Comparison of ENCODE assay signal across 8 cellular contexts in the genomic region with DNA sequence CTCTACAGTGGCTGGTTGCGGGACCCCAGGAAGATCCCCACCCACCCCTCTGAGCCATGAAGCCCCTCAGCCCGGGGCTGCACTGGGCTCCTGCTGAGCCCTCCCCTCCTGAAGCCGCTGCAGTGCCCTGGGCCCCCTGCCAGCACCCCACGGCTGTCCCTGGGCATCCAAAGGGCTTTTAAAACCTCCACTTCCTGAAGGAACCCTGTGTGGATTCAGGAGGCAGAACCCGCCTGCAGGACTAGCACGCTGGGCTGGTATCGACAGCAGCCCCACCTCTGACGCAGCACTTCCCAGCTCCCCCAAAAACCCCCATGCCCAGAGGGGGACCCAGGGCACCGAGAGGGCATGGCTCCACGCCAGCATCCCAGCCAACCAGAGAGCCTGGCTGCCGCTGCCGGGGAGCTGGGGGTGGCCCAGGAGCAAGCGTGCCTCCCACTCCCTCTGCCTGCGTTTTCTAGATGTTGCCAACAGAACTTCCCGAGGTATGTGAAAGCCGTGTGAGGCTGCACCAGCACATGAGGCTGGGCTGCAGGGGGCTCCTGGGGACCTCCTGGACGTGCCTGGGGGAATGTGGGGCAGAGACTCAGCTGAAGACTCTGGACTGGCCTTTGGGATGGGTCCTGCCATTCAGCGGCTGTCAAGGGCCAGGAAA. TPM values are rescaled to one million over a fixed set of nuclear protein-coding genes. Genes with fewer than 3 reads are reported as not detected.
DNase-seq lines count a peak whose midpoint lies in the region; TF ChIP-seq lines count a peak whose summit lies in the region.
"Had no signal": no experiment of that assay in that cellular context is flagged by ENCODE, and none has a peak within 500 bp of the region (broad histone marks: within the 10 kb centered on the region; RNA-seq: fewer than 3 reads in every experiment).

No MANE protein-coding gene starts in this region.

- no peak overlapping the region for H2BK120ac ChIP-seq in mesenchymal stem cell (ENCODE audit: low read depth, low read length)

- no peak overlapping the region for H3K18ac ChIP-seq in mesenchymal stem cell (ENCODE audit: low read depth in 1 of 2, low read length in 2 of 2)

- no peaks in the 10 kb centered on the region for H3K9me3 ChIP-seq in breast epithelium
- no peaks in the 10 kb centered on the region for H3K9me3 ChIP-seq in subcutaneous abdominal adipose tissue (ENCODE audit: control insufficient read depth in 5 of 5, low read length in 5 of 5)
- no peaks in the 10 kb centered on the region for H3K9me3 ChIP-seq in mesenchymal stem cell (ENCODE audit: control insufficient read depth, low read length)

- H3K14ac ChIP-seq in mesenchymal stem cell (ENCODE audit: low read length in 2 of 2) = no peak overlapping the region

- no peak for TF ChIP-seq POLR2A in breast epithelium (IDR thresholded peaks at IDR 0.05)

- no peak overlapping the region for H2AFZ ChIP-seq in mesenchymal stem cell (ENCODE audit: low read depth, low read length)

- H3K4ac ChIP-seq in mesenchymal stem cell (ENCODE audit: low read depth in 1 of 2, low read length in 2 of 2) = no peak overlapping the region

- no peak overlapping the region for H2AK5ac ChIP-seq in mesenchymal stem cell (ENCODE audit: low read length, severe bottlenecking)

- H3K27ac ChIP-seq in RWPE1 = peak overlapping the region; percentile 91
- H3K27ac ChIP-seq in breast epithelium = peak overlapping the region; percentile 85 to 96
- H3K27ac ChIP-seq in layer of hippocampus (ENCODE audit: low read depth, low read length) = peak overlapping the region; percentile 85
- H3K27ac ChIP-seq in subcutaneous abdominal adipose tissue (ENCODE audit: low read depth, low read length) = peak overlapping the region; percentile 70
- H3K27ac ChIP-seq in mesenchymal stem cell (ENCODE audit: low read length, poor library complexity, severe bottlenecking) = no peak overlapping the region

- no peak overlapping the region for H2BK12ac ChIP-seq in mesenchymal stem cell (ENCODE audit: low read length in 2 of 2)

- intact Hi-C loops in breast epithelium (cut with DNase I; ENCODE audit: low total_unique reads) = loop anchor here (10.0 kb wide), 1 partner anchor 159 kb away; the partner anchor contains the start of genes CFAP99 and ZFYVE28

- H3K9ac ChIP-seq in subcutaneous abdominal adipose tissue (ENCODE audit: low read length in 5 of 5) (peak overlapping the region in 2 of 5 donors; percentile 55 to 64), mesenchymal stem cell (ENCODE audit: low read length) (no peak overlapping the region)

- TF ChIP-seq CTCF in RWPE1 (conservative IDR thresholded peaks at IDR 0.05; ENCODE audit: low read depth) = no peak
- no peak for TF ChIP-seq CTCF in breast epithelium (IDR thresholded peaks at IDR 0.05)

- CTCF ChIA-PET in RWPE1 (lab: Yijun Ruan, JAX) = interaction anchor here (0.6 kb wide), 1 partner anchor 355 kb away, joined by 3 read pairs; no protein-coding TSS in a partner anchor

- H3K79me1 ChIP-seq in mesenchymal stem cell (replicated peaks; ENCODE audit: low read length, poor library complexity, severe bottlenecking) = peaks cover 53% of the 10 kb centered on the region

- no peak overlapping the region for H3K23ac ChIP-seq in mesenchymal stem cell (ENCODE audit: low read length in 2 of 2)

- H3K4me1 ChIP-seq in breast epithelium (peaks cover 29 to 32% of the 10 kb centered on the region in 2 donors), subcutaneous abdominal adipose tissue (ENCODE audit: control insufficient read depth in 5 of 5, insufficient read depth in 5 of 5, low read length in 5 of 5) (peaks cover 11 to 72% (median 61%) of the 10 kb centered on the region in 5 donors), mesenchymal stem cell (ENCODE audit: control insufficient read depth, insufficient read depth, low read depth, low read length) (peaks cover 46% of the 10 kb centered on the region)

- no peak overlapping the region for H4K91ac ChIP-seq in mesenchymal stem cell (ENCODE audit: low read length)

- no peaks in the 10 kb centered on the region for H3K27me3 ChIP-seq in breast epithelium
- no peaks in the 10 kb centered on the region for H3K27me3 ChIP-seq in layer of hippocampus (ENCODE audit: control insufficient read depth, insufficient read depth, low read length)
- H3K27me3 ChIP-seq in subcutaneous abdominal adipose tissue (ENCODE audit: control insufficient read depth in 5 of 5, insufficient read depth in 4 of 5, low read length in 5 of 5) = no peaks in the 10 kb centered on the region
- no peaks in the 10 kb centered on the region for H3K27me3 ChIP-seq in mesenchymal stem cell (ENCODE audit: control insufficient read depth in 1 of 2, insufficient read depth in 1 of 2, low read length in 2 of 2)

- H2BK15ac ChIP-seq in mesenchymal stem cell (ENCODE audit: low read depth, poor library complexity, severe bottlenecking) = no peak overlapping the region

- H2BK5ac ChIP-seq in mesenchymal stem cell (ENCODE audit: low read depth, low read length, poor library complexity, severe bottlenecking) = no peak overlapping the region

- WGBS in mesenchymal stem cell = 89% methylated on average over 18 of the region's 18 CpGs

- H3K4me2 ChIP-seq in mesenchymal stem cell (ENCODE audit: low read length, poor library complexity, severe bottlenecking) = no peak overlapping the region

- H3K36me3 ChIP-seq in breast epithelium (no peaks in the 10 kb centered on the region), subcutaneous abdominal adipose tissue (ENCODE audit: control insufficient read depth in 5 of 5, insufficient read depth in 5 of 5, low read length in 5 of 5) (peaks cover 0 to 66% (median 56%) of the 10 kb centered on the region in 5 donors), mesenchymal stem cell (ENCODE audit: control insufficient read depth in 1 of 2, insufficient read depth in 2 of 2, low read depth in 1 of 2, low read length in 2 of 2) (peaks cover 49 to 95% of the 10 kb centered on the region in 2 experiments)

- DNase-seq in RWPE1 (ENCODE audit: low spot score) (no peak), breast epithelium (ENCODE audit: low spot score in 2 of 2) (peak; percentile 58 to 73), amniotic stem cell (lab: John Stamatoyannopoulos, UW) (no peak), GDM1 (lab: John Stamatoyannopoulos, UW) (no peak), mesenchymal stem cell (no peak)
- DNase-seq: T1000 had no signal

- no peak overlapping the region for H4K8ac ChIP-seq in mesenchymal stem cell (ENCODE audit: low read length)

- POLR2A ChIA-PET in RWPE1 (lab: Yijun Ruan, JAX; ENCODE audit: low non-redundant PET) = no interaction called here

- peak overlapping the region in 2 of 3 donors; percentile 27 to 58 for H3K4me3 ChIP-seq in breast epithelium
- H3K4me3 ChIP-seq in subcutaneous abdominal adipose tissue (ENCODE audit: low read depth in 1 of 5, low read length in 5 of 5) = peak overlapping the region in 2 of 5 donors; percentile 23 to 43
- H3K4me3 ChIP-seq in mesenchymal stem cell (ENCODE audit: insufficient read depth in 1 of 2, low read depth in 1 of 2, low read length in 2 of 2) = no peak overlapping the region

RNA-seq across cellular contexts. Expression of gene MXD4, which starts 6.3 kb away (rescaled TPM):
- total RNA-seq in breast epithelium = 10 to 100 TPM; 34.7 to 55.8 (median 37.9) TPM
- polyA plus RNA-seq in mesenchymal stem cell (2013, experiment 1 of 2) = 61.3 TPM
- polyA plus RNA-seq in mesenchymal stem cell (2013, experiment 2 of 2) = 61.0 TPM

RNA-seq across cellular contexts. Expression of gene HAUS3, which starts 13.7 kb away (rescaled TPM):
- total RNA-seq in breast epithelium = 10 to 100 TPM; 14.1 to 19.6 (median 17.4) TPM
- 7.1 TPM for polyA plus RNA-seq in mesenchymal stem cell (2013, experiment 1 of 2)
- 7.2 TPM for polyA plus RNA-seq in mesenchymal stem cell (2013, experiment 2 of 2)

RNA-seq across cellular contexts. Expression of gene POLN, which starts 13.7 kb away (rescaled TPM):
- 1 to 10 TPM; 3.3 to 4.7 (median 4.3) TPM for total RNA-seq in breast epithelium
- polyA plus RNA-seq in mesenchymal stem cell (2013, experiment 1 of 2) = 1.0 TPM
- polyA plus RNA-seq in mesenchymal stem cell (2013, experiment 2 of 2) = 1.1 TPM

Comparison
In these comparisons a context has a peak if more than half of its experiments do, and no peak if none do; other contexts are left out.
1. DNase-seq: peak in breast epithelium (2 of 2); none in RWPE1 (single experiment), amniotic stem cell (single experiment), GDM1 (single experiment) and mesenchymal stem cell (single experiment).
2. H3K4me3 ChIP-seq: peak in breast epithelium (2 of 3); none in mesenchymal stem cell (0 of 2).